In the genomic region with DNA sequence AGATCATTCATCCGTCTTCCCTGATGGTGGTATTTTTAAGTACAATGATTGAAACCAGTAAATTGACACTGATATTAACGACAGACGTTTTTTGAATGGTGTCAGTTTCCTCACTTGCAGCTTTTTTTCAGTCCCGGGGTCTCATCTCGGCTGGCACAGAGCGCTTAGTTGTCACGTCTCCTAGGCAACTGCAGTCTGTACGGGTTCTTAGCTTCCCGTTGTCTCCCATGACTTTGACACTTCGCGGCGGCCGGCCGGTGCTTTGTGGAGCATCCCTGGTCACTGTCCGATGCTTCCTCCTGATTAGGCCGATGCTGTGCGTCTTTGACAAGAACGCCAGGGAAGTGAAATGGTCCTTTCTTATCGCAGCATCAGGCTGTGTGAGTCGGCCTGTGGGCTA, we compare ENCODE assay signal across 20 cellular contexts.
DNase-seq lines count a peak whose midpoint lies in the region; ATAC-seq, FAIRE-seq and TF ChIP-seq lines count a peak whose summit lies in the region.
"Had no signal": no experiment of that assay in that cellular context is flagged by ENCODE, and none has a peak within 500 bp of the region (broad histone marks: within the 10 kb centered on the region; RNA-seq: fewer than 3 reads in every experiment).

No MANE protein-coding gene starts in this region.

- no peaks in the 10 kb centered on the region for H3K4me1 Mint-ChIP-seq in natural killer cell treated with Interleukin-12 subunit alpha and Interleukin-12 subunit beta and Interleukin-15 and Interleukin-18, amount 100 ng/mL, for 72 hours (ENCODE audit: low read depth in 2 of 2)
- no peaks in the 10 kb centered on the region for H3K4me1 Mint-ChIP-seq in natural killer cell
- H3K4me1 Mint-ChIP-seq in WTC11 = no peaks in the 10 kb centered on the region
- peaks cover 45% of the 10 kb centered on the region for H3K4me1 Mint-ChIP-seq in nephron progenitor cell
- H3K4me1 Mint-ChIP-seq: B cell, CD14-positive monocyte, GM23338 had no signal

- peak; percentile 44 for DNase-seq in natural killer cell treated with Interleukin-12 subunit alpha and Interleukin-12 subunit beta and Interleukin-15 and Interleukin-18, amount 100 ng/mL, for 72 hours (ENCODE audit: low spot score)
- DNase-seq in natural killer cell (no peak), WTC11 (ENCODE audit: low spot score) (no peak), nephron progenitor cell (peak; percentile 41), mesenteric fat pad (ENCODE audit: low spot score) (no peak), RCC 7860 (ENCODE audit: low spot score) (no peak)
- DNase-seq: CD8-positive, alpha-beta T cell; COR-L47; DMS153; DMS79 treated with DMSO at 0.1 percent for 48 hours; EL; H7 had no signal

- no peak for ATAC-seq in natural killer cell treated with Interleukin-12 subunit alpha and Interleukin-12 subunit beta and Interleukin-15 and Interleukin-18, amount 100 ng/mL, for 72 hours
- no peak for ATAC-seq in natural killer cell
- no peak for ATAC-seq in WTC11
- ATAC-seq in HG03469 (IDR thresholded peaks at IDR 0.05; ENCODE audit: unreplicated experiment) = no peak
- ATAC-seq: CD8-positive, alpha-beta T cell; GM23338 had no signal

- no peaks in the 10 kb centered on the region for H3K27me3 Mint-ChIP-seq in natural killer cell treated with Interleukin-12 subunit alpha and Interleukin-12 subunit beta and Interleukin-15 and Interleukin-18, amount 100 ng/mL, for 72 hours
- H3K27me3 Mint-ChIP-seq in natural killer cell (ENCODE audit: low read depth in 2 of 2) (no peaks in the 10 kb centered on the region), WTC11 (ENCODE audit: low read depth) (no peaks in the 10 kb centered on the region), nephron progenitor cell (ENCODE audit: low read depth, poor library complexity) (peaks cover 15% of the 10 kb centered on the region)

- no peak for FAIRE-seq in RCC 7860 (lab: Jason Lieb, UNC)
- FAIRE-seq: A204.1, D721Med, G401.6, GM12891 had no signal

- H3K27ac Mint-ChIP-seq in natural killer cell treated with Interleukin-12 subunit alpha and Interleukin-12 subunit beta and Interleukin-15 and Interleukin-18, amount 100 ng/mL, for 72 hours = no peak overlapping the region
- H3K27ac Mint-ChIP-seq in natural killer cell (no peak overlapping the region), WTC11 (peak overlapping the region; percentile 48; the same call in 1 of the 2 replicates), nephron progenitor cell (no peak overlapping the region)
- H3K27ac Mint-ChIP-seq: B cell; CD14-positive monocyte; CD8-positive, alpha-beta T cell; GM23338 had no signal

- TF ChIP-seq CTCF in natural killer cell (IDR thresholded peaks at IDR 0.05) (no peak), WTC11 (IDR thresholded peaks at IDR 0.05) (no peak), nephron progenitor cell (IDR thresholded peaks at IDR 0.05) (no peak)

- no peaks in the 10 kb centered on the region for H3K9me3 Mint-ChIP-seq in natural killer cell treated with Interleukin-12 subunit alpha and Interleukin-12 subunit beta and Interleukin-15 and Interleukin-18, amount 100 ng/mL, for 72 hours
- H3K9me3 Mint-ChIP-seq in natural killer cell (no peaks in the 10 kb centered on the region), WTC11 (no peaks in the 10 kb centered on the region), nephron progenitor cell (no peaks in the 10 kb centered on the region)
- H3K9me3 Mint-ChIP-seq: CD14-positive monocyte; CD8-positive, alpha-beta T cell; GM23338 had no signal

- no peaks in the 10 kb centered on the region for H3K36me3 Mint-ChIP-seq in natural killer cell treated with Interleukin-12 subunit alpha and Interleukin-12 subunit beta and Interleukin-15 and Interleukin-18, amount 100 ng/mL, for 72 hours
- H3K36me3 Mint-ChIP-seq in natural killer cell = no peaks in the 10 kb centered on the region
- H3K36me3 Mint-ChIP-seq in WTC11 = no peaks in the 10 kb centered on the region
- H3K36me3 Mint-ChIP-seq in nephron progenitor cell (ENCODE audit: low read depth) = no peaks in the 10 kb centered on the region
- H3K36me3 Mint-ChIP-seq: CD8-positive, alpha-beta T cell had no signal

- no peak overlapping the region for H3K4me3 Mint-ChIP-seq in natural killer cell treated with Interleukin-12 subunit alpha and Interleukin-12 subunit beta and Interleukin-15 and Interleukin-18, amount 100 ng/mL, for 72 hours
- H3K4me3 Mint-ChIP-seq in natural killer cell (no peak overlapping the region), WTC11 (no peak overlapping the region), nephron progenitor cell (no peak overlapping the region)
- H3K4me3 Mint-ChIP-seq: B cell; CD14-positive monocyte; CD8-positive, alpha-beta T cell; GM23338 had no signal

- CTCF ChIA-PET in WTC11 (lab: Charles Lee) = interaction anchor here (1.1 to 2.2 kb wide), 2 partner anchors 83 to 105 kb away, joined by 3 to 6 read pairs; no protein-coding TSS in a partner anchor

- intact Hi-C loops in natural killer cell (cut with micrococcal nuclease) = no loop called here

- POLR2A ChIA-PET in WTC11 (lab: Charles Lee) = no interaction called here

TF ChIP-seq in WTC11, 78 proteins besides CTCF, POLR2A, EP300 and RAD21 (continues in another document):
- TF ChIP-seq ZNF121 (CRISPR knock-in tag; IDR thresholded peaks at IDR 0.05) (no peak), ZBTB21 (CRISPR knock-in tag; IDR thresholded peaks at IDR 0.05; ENCODE audit: borderline replicate concordance) (no peak), NFYB (CRISPR knock-in tag; conservative IDR thresholded peaks at IDR 0.05; ENCODE audit: low read depth) (no peak), ZNF263 (CRISPR knock-in tag; IDR thresholded peaks at IDR 0.05; ENCODE audit: low read depth) (no peak), MAX (CRISPR knock-in tag; IDR thresholded peaks at IDR 0.05) (no peak), ZNF671 (CRISPR knock-in tag; IDR thresholded peaks at IDR 0.05) (no peak), GABPB1 (CRISPR knock-in tag; IDR thresholded peaks at IDR 0.05) (no peak), SMAD4 (CRISPR knock-in tag; IDR thresholded peaks at IDR 0.05) (no peak), ZNF512 (CRISPR knock-in tag; IDR thresholded peaks at IDR 0.05; ENCODE audit: borderline replicate concordance) (no peak), TEAD4 (CRISPR knock-in tag; IDR thresholded peaks at IDR 0.05) (no peak)
- TF ChIP-seq, protein P1, sequence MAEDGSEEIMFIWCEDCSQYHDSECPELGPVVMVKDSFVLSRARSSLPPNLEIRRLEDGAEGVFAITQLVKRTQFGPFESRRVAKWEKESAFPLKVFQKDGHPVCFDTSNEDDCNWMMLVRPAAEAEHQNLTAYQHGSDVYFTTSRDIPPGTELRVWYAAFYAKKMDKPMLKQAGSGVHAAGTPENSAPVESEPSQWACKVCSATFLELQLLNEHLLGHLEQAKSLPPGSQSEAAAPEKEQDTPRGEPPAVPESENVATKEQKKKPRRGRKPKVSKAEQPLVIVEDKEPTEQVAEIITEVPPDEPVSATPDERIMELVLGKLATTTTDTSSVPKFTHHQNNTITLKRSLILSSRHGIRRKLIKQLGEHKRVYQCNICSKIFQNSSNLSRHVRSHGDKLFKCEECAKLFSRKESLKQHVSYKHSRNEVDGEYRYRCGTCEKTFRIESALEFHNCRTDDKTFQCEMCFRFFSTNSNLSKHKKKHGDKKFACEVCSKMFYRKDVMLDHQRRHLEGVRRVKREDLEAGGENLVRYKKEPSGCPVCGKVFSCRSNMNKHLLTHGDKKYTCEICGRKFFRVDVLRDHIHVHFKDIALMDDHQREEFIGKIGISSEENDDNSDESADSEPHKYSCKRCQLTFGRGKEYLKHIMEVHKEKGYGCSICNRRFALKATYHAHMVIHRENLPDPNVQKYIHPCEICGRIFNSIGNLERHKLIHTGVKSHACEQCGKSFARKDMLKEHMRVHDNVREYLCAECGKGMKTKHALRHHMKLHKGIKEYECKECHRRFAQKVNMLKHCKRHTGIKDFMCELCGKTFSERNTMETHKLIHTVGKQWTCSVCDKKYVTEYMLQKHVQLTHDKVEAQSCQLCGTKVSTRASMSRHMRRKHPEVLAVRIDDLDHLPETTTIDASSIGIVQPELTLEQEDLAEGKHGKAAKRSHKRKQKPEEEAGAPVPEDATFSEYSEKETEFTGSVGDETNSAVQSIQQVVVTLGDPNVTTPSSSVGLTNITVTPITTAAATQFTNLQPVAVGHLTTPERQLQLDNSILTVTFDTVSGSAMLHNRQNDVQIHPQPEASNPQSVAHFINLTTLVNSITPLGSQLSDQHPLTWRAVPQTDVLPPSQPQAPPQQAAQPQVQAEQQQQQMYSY (CRISPR knock-in tag; IDR thresholded peaks at IDR 0.05) = no peak
- TF ChIP-seq, protein P2, sequence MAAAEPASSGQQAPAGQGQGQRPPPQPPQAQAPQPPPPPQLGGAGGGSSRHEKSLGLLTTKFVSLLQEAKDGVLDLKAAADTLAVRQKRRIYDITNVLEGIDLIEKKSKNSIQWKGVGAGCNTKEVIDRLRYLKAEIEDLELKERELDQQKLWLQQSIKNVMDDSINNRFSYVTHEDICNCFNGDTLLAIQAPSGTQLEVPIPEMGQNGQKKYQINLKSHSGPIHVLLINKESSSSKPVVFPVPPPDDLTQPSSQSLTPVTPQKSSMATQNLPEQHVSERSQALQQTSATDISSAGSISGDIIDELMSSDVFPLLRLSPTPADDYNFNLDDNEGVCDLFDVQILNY (CRISPR knock-in tag; IDR thresholded peaks at IDR 0.05) = no peak

Comparison
In these comparisons a context has a peak if more than half of its experiments do, and no peak if none do; other contexts are left out.
1. DNase-seq: peak in natural killer cell treated with Interleukin-12 subunit alpha and Interleukin-12 subunit beta and Interleukin-15 and Interleukin-18, amount 100 ng/mL, for 72 hours (single experiment) and nephron progenitor cell (single experiment); none in natural killer cell (single experiment), WTC11 (single experiment), mesenteric fat pad (single experiment) and RCC 7860 (single experiment).